ENCODE assay signal across 26 cellular contexts in the genomic region with DNA sequence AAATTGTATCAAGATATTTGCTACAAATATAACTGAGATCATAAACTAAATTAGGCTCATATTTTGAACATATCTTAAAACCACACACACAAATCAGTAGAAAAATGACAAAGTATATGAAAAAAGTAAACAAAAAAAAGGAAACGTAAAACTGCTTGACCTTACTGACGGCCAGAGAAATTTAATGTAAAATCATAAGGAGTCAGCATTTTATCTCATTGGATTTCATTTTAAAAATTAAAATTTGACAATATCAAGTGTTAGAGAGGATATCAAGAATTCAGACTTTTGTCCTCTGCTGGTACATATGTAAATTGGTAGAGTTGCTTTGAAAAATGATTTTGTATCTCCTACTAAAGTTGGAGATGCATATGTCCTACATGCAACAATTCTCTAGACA.
"Had no signal": no experiment of that assay in that cellular context is flagged by ENCODE, and none has a peak within 500 bp of the region (broad histone marks: within the 10 kb centered on the region; RNA-seq: fewer than 3 reads in every experiment).

No MANE protein-coding gene starts in this region.

- H3K27me3 ChIP-seq: neutrophil, pancreas, spleen, stomach, thyroid gland, transverse colon, upper lobe of right lung, uterus had no signal

- DNase-seq: naive B cell; naive thymus-derived CD8-positive, alpha-beta T cell; nephron progenitor cell; nucleus accumbens; pancreas; psoas muscle; right cardiac atrium; spleen; stimulated activated CD4-positive, alpha-beta T cell treated with anti-CD3 and anti-CD28 coated beads, Interleukin-12 subunit alpha, Interleukin-12 subunit beta, amount 100 ng/mL, for 4 hours; stimulated activated CD4-positive, alpha-beta T cell treated with anti-CD3 and anti-CD28 coated beads, Interleukin-1b, Interleukin-23, amount 100 ng/mL, for 48 hours; stimulated activated CD4-positive, alpha-beta T cell treated with anti-CD3 and anti-CD28 coated beads, Interleukin-4, amount 100 ng/mL, for 1 hour; stimulated activated CD4-positive, alpha-beta T cell treated with anti-CD3 and anti-CD28 coated beads, Interleukin-4, amount 100 ng/mL, for 4 hours; stimulated activated CD8-positive, alpha-beta memory T cell treated with anti-CD3 and anti-CD28 coated beads, Interleukin-4, amount 100 ng/mL, for 48 hours; stimulated activated naive B cell treated with anti-CD40 and anti-IgM and Interleukin-4, amounts not matched to agents 10 μg/mL and 1 μg/mL and 100 μg/mL, for 72 hours; stimulated activated naive CD4-positive, alpha-beta T cell treated with Interleukin-2 at 50 U/mL for 16 hours; stomach; thyroid gland; transverse colon; upper lobe of right lung; uterus had no signal

- FAIRE-seq: pancreas had no signal

- ATAC-seq: naive thymus-derived CD8-positive, alpha-beta T cell; natural killer cell treated with Interleukin-12 subunit alpha and Interleukin-12 subunit beta and Interleukin-15 and Interleukin-18, amount 100 ng/mL, for 72 hours; pancreas; psoas muscle; right cardiac atrium; sciatic nerve; stimulated activated naive B cell treated with anti-CD40 and anti-IgM and Interleukin-4, amounts not matched to agents 10 μg/mL and 1 μg/mL and 100 μg/mL, for 72 hours; upper lobe of right lung had no signal

- H3K9me3 ChIP-seq: neutrophil, pancreas, thoracic aorta, thyroid gland, transverse colon, uterus had no signal

- H3K4me2 ChIP-seq: smooth muscle cell had no signal

- H3K27ac ChIP-seq: neutrophil, pancreas, psoas muscle, skin epidermis, spleen, stomach, thoracic aorta, thyroid gland, transverse colon, upper lobe of right lung, uterus had no signal

- H3K36me3 ChIP-seq: neutrophil, pancreas, spleen, stomach, thoracic aorta, thyroid gland, transverse colon, upper lobe of right lung, uterus had no signal

- H3K4me3 ChIP-seq: pancreas, psoas muscle, skin epidermis, smooth muscle cell, spleen, stomach, thoracic aorta, thyroid gland, transverse colon, upper lobe of right lung, uterus had no signal

- H3K4me1 ChIP-seq: pancreas, psoas muscle, spleen, stomach, thyroid gland, transverse colon, upper lobe of right lung, uterus had no signal
